ENCODE assay signal across 8 cellular contexts in genomic region chr20:36773548-36774242, GRCh38. TPM values are rescaled to one million over a fixed set of nuclear protein-coding genes. Genes with fewer than 3 reads are reported as not detected.
A peak's percentile ranks its signal among the peaks of the same experiment; 100 is the strongest.
DNase-seq lines count a peak whose midpoint lies in the region; ATAC-seq, FAIRE-seq and TF ChIP-seq lines count a peak whose summit lies in the region.

Gene DSN1, minus strand, starts transcription at chr20:36773763. Its CDS starts 2,305 bp downstream, at chr20:36771458.

- H3K9me3 ChIP-seq in OCI-LY1 (ENCODE audit: low read length), result no peaks in the 10 kb centered on the region

- peak within 1 kb of the TSS; percentile 95 for H3K9ac ChIP-seq in OCI-LY1 (ENCODE audit: low read length)

- H3F3A ChIP-seq in OCI-LY1 (ENCODE audit: insufficient read depth, low read length), result no peaks in the 10 kb centered on the region

- H3K4me3 Mint-ChIP-seq in endothelial cell (ENCODE audit: unreplicated experiment) (peak within 1 kb of the TSS; percentile 96), mesothelial cell of epicardium (peak within 1 kb of the TSS; percentile 80)

- no peaks in the 10 kb centered on the region for H3K9me3 Mint-ChIP-seq in endothelial cell (ENCODE audit: unreplicated experiment)
- H3K9me3 Mint-ChIP-seq in mesothelial cell of epicardium, result no peaks in the 10 kb centered on the region

- FAIRE-seq in D721Med (lab: Jason Lieb, UNC), result no peak

- ATAC-seq in GM21515 (IDR thresholded peaks at IDR 0.05; ENCODE audit: unreplicated experiment), result peak; percentile 79

- peak within 1 kb of the TSS; percentile 97 for H3K4me2 ChIP-seq in OCI-LY1 (ENCODE audit: low read length)

- no peaks in the 10 kb centered on the region for H3K27me3 ChIP-seq in OCI-LY1 (ENCODE audit: insufficient read depth, low read length)

- H3K36me3 Mint-ChIP-seq in endothelial cell (ENCODE audit: low read depth, unreplicated experiment), result no peaks in the 10 kb centered on the region
- H3K36me3 Mint-ChIP-seq in mesothelial cell of epicardium, result no peaks in the 10 kb centered on the region

- H3K27me3 Mint-ChIP-seq in endothelial cell (ENCODE audit: unreplicated experiment) (peaks cover 9% of the 10 kb centered on the region), mesothelial cell of epicardium (ENCODE audit: low read depth) (peaks cover 2% of the 10 kb centered on the region)

- peak within 1 kb of the TSS; percentile 96 for H3K27ac Mint-ChIP-seq in endothelial cell (ENCODE audit: unreplicated experiment)
- H3K27ac Mint-ChIP-seq in mesothelial cell of epicardium, result peak within 1 kb of the TSS; percentile 97

- peak within 1 kb of the TSS; percentile 67 for H2AFZ ChIP-seq in OCI-LY1 (ENCODE audit: low read length)

- H3K9me2 ChIP-seq in OCI-LY1 (ENCODE audit: low read depth, low read length), result no peaks in the 10 kb centered on the region

- DNase-seq in D721Med (ENCODE audit: insufficient read length, low spot score) (peak; percentile 88), HuH-7 (ENCODE audit: low spot score) (peak; percentile 96), endothelial cell (ENCODE audit: low spot score) (peak; percentile 99), mesothelial cell of epicardium (ENCODE audit: low spot score in 2 of 2, unreplicated experiment in 2 of 2) (peak; percentile 99)
- peak; percentile 98 for DNase-seq in activated CD8-positive, alpha-beta memory T cell treated with anti-CD3 and anti-CD28 coated beads, Interleukin-2, amount 50 U/mL, for 4 hours
- peak; percentile 93 to 95 for DNase-seq in stimulated activated CD8-positive, alpha-beta memory T cell treated with anti-CD3 and anti-CD28 coated beads, Interleukin-15, amount 100 ng/mL, for 4 hours (ENCODE audit: low read depth in 2 of 2)

- no peak for TF ChIP-seq CTCF in D721Med (IDR thresholded peaks at IDR 0.05; ENCODE audit: insufficient read depth, missing control alignments)
- TF ChIP-seq CTCF in OCI-LY1 (IDR thresholded peaks at IDR 0.05; ENCODE audit: low read length), result no peak
- TF ChIP-seq CTCF in endothelial cell (IDR thresholded peaks at IDR 0.05; ENCODE audit: unreplicated experiment), result no peak
- TF ChIP-seq CTCF in mesothelial cell of epicardium (IDR thresholded peaks at IDR 0.05; ENCODE audit: unreplicated experiment), result no peak

- peak within 1 kb of the TSS; percentile 45 for H3K27ac ChIP-seq in OCI-LY1 (ENCODE audit: low read depth, low read length, poor library complexity, severe bottlenecking)

- H3K4me1 Mint-ChIP-seq in endothelial cell (ENCODE audit: unreplicated experiment), result peaks cover 10% of the 10 kb centered on the region
- H3K4me1 Mint-ChIP-seq in mesothelial cell of epicardium, result peaks cover 30% of the 10 kb centered on the region

- H3K79me2 ChIP-seq in OCI-LY1 (ENCODE audit: insufficient read depth, low read length), result peaks cover 9% of the 10 kb centered on the region

- peak within 1 kb of the TSS; percentile 89 for H3K4me3 ChIP-seq in OCI-LY1 (ENCODE audit: low read depth, low read length, poor library complexity, severe bottlenecking)

- no peaks in the 10 kb centered on the region for H4K20me1 ChIP-seq in OCI-LY1 (ENCODE audit: insufficient read depth, low read length)

- peaks cover 23% of the 10 kb centered on the region; the same call in 1 of the 2 replicates for H3K36me3 ChIP-seq in OCI-LY1 (ENCODE audit: insufficient read depth, low read length)

- peaks cover 39% of the 10 kb centered on the region for H3K4me1 ChIP-seq in OCI-LY1 (ENCODE audit: insufficient read depth, low read length, severe bottlenecking)

RNA-seq across cellular contexts. Expression of gene DSN1, which starts in this region (rescaled TPM):
- total RNA-seq in endothelial cell (ENCODE audit: unreplicated experiment), result 12.8 TPM
- 12.2 to 15.1 TPM (median 13.7 TPM) in 3 replicates for total RNA-seq in mesothelial cell of epicardium

Comparison
In these comparisons a context has a peak if more than half of its experiments do, and no peak if none do; other contexts are left out.
1. Peak in every context shown above with its lines: DNase-seq, ATAC-seq, H3K4me3 ChIP-seq and H3K27ac ChIP-seq.